8 cellular contexts compared by ENCODE assay signal in genomic region chr12:53974084-53975018, GRCh38. TPM values are rescaled to one million over a fixed set of nuclear protein-coding genes. Genes with fewer than 3 reads are reported as not detected.
DNase-seq lines count a peak whose midpoint lies in the region; ATAC-seq and TF ChIP-seq lines count a peak whose summit lies in the region.

Gene HOTAIR, minus strand, starts transcription at chr12:53974954.

- intact Hi-C loops in PC-9 (cut with micrococcal nuclease; ENCODE audit: unreplicated experiment) (no loop called here), esophagus squamous epithelium (cut with DNase I) (no loop called here)

- peaks cover 8% of the 10 kb centered on the region for H3K36me3 Mint-ChIP-seq in activated naive CD4-positive, alpha-beta T cell treated with anti-CD3 and anti-CD28 coated beads, Interleukin-2, amount 10 ng/mL, durations not matched to agents 7 days and 5 days
- no peaks in the 10 kb centered on the region for H3K36me3 Mint-ChIP-seq in stimulated activated memory B cell treated with anti-CD40 and anti-IgM and Interleukin-4, amounts not matched to agents 10 μg/mL and 1 μg/mL and 100 μg/mL, for 72 hours

- no peaks in the 10 kb centered on the region for H3K4me1 ChIP-seq in PC-9 (replicated peaks; ENCODE audit: insufficient read depth)
- H3K4me1 ChIP-seq in esophagus squamous epithelium = peaks cover 20 to 34% (median 20%) of the 10 kb centered on the region in 3 donors

- peak within 1 kb of the TSS; percentile 91 for H2AFZ ChIP-seq in PC-9

- TF ChIP-seq CTCF in PC-9 (conservative IDR thresholded peaks at IDR 0.05) = no peak
- no peak for TF ChIP-seq CTCF in esophagus squamous epithelium (IDR thresholded peaks at IDR 0.05)

- H3K79me2 ChIP-seq in PC-9 (ENCODE audit: low read depth) = no peaks in the 10 kb centered on the region

- no peaks in the 10 kb centered on the region for H3K9me2 ChIP-seq in PC-9 (ENCODE audit: insufficient read depth)

- H3K4me3 ChIP-seq in PC-9 = peak within 1 kb of the TSS; percentile 72
- H3K4me3 ChIP-seq in esophagus squamous epithelium = peak within 1 kb of the TSS; percentile 4 to 56 (median 30)

- peaks cover 5% of the 10 kb centered on the region; the same call in 1 of the 2 replicates for H3F3A ChIP-seq in PC-9 (ENCODE audit: insufficient read depth, low read depth)

- H3K9me3 Mint-ChIP-seq in activated naive CD4-positive, alpha-beta T cell treated with anti-CD3 and anti-CD28 coated beads, Interleukin-2, amount 10 ng/mL, durations not matched to agents 7 days and 5 days = peaks cover 2% of the 10 kb centered on the region
- H3K9me3 Mint-ChIP-seq in stimulated activated memory B cell treated with anti-CD40 and anti-IgM and Interleukin-4, amounts not matched to agents 10 μg/mL and 1 μg/mL and 100 μg/mL, for 72 hours = peaks cover 2% of the 10 kb centered on the region

- no peak for ATAC-seq in stimulated activated memory B cell treated with anti-CD40 and anti-IgM and Interleukin-4, amounts not matched to agents 10 μg/mL and 1 μg/mL and 100 μg/mL, for 72 hours
- no peak for ATAC-seq in HG03460 (IDR thresholded peaks at IDR 0.05; ENCODE audit: unreplicated experiment)

- H3K9me3 ChIP-seq in PC-9 (ENCODE audit: insufficient read depth, low read depth) = no peaks in the 10 kb centered on the region
- no peaks in the 10 kb centered on the region for H3K9me3 ChIP-seq in esophagus squamous epithelium

- no TSS peak for BruUV-seq in PC-9 (replicated peaks; lab: Mats Ljungman, UMichigan)

- H3K4me3 Mint-ChIP-seq in activated naive CD4-positive, alpha-beta T cell treated with anti-CD3 and anti-CD28 coated beads, Interleukin-2, amount 10 ng/mL, durations not matched to agents 7 days and 5 days = peak within 1 kb of the TSS; percentile 51
- peak within 1 kb of the TSS; percentile 57 for H3K4me3 Mint-ChIP-seq in stimulated activated memory B cell treated with anti-CD40 and anti-IgM and Interleukin-4, amounts not matched to agents 10 μg/mL and 1 μg/mL and 100 μg/mL, for 72 hours

- peak within 1 kb of the TSS; percentile 49; the same call in 1 of the 2 replicates for H3K27ac ChIP-seq in PC-9
- no peak within 1 kb of the TSS for H3K27ac ChIP-seq in esophagus squamous epithelium

- peak within 1 kb of the TSS; percentile 69 for H3K4me2 ChIP-seq in PC-9

- H3K4me1 Mint-ChIP-seq in activated naive CD4-positive, alpha-beta T cell treated with anti-CD3 and anti-CD28 coated beads, Interleukin-2, amount 10 ng/mL, durations not matched to agents 7 days and 5 days = peaks cover 21% of the 10 kb centered on the region
- peaks cover 9% of the 10 kb centered on the region for H3K4me1 Mint-ChIP-seq in stimulated activated memory B cell treated with anti-CD40 and anti-IgM and Interleukin-4, amounts not matched to agents 10 μg/mL and 1 μg/mL and 100 μg/mL, for 72 hours

- WGBS in esophagus squamous epithelium, 2 donors = 4 to 9% methylated on average over 16 to 30 of the region's 59 CpGs

- peak within 1 kb of the TSS; percentile 76 for H3K27ac Mint-ChIP-seq in activated naive CD4-positive, alpha-beta T cell treated with anti-CD3 and anti-CD28 coated beads, Interleukin-2, amount 10 ng/mL, durations not matched to agents 7 days and 5 days
- H3K27ac Mint-ChIP-seq in stimulated activated memory B cell treated with anti-CD40 and anti-IgM and Interleukin-4, amounts not matched to agents 10 μg/mL and 1 μg/mL and 100 μg/mL, for 72 hours = no peak within 1 kb of the TSS

- peaks cover 100% of the 10 kb centered on the region for H3K27me3 Mint-ChIP-seq in activated naive CD4-positive, alpha-beta T cell treated with anti-CD3 and anti-CD28 coated beads, Interleukin-2, amount 10 ng/mL, durations not matched to agents 7 days and 5 days
- H3K27me3 Mint-ChIP-seq in stimulated activated memory B cell treated with anti-CD40 and anti-IgM and Interleukin-4, amounts not matched to agents 10 μg/mL and 1 μg/mL and 100 μg/mL, for 72 hours = peaks cover 87% of the 10 kb centered on the region

- peak; percentile 37 for DNase-seq in activated naive CD4-positive, alpha-beta T cell treated with anti-CD3 and anti-CD28 coated beads, Interleukin-2, amount 10 ng/mL, durations not matched to agents 7 days and 5 days
- DNase-seq in activated naive CD4-positive, alpha-beta T cell treated with anti-CD3 and anti-CD28 coated beads, Interleukin-2, amount 50 U/mL, for 16 hours = no peak
- DNase-seq in PC-9 = peak in 1 of 2 experiments; percentile 49
- DNase-seq in esophagus squamous epithelium (lab: John Stamatoyannopoulos, UW) = no peak
- no peak for DNase-seq in LoVo (ENCODE audit: low spot score)
- no peak for DNase-seq in OCI-M2 (lab: John Stamatoyannopoulos, UW; ENCODE audit: unreplicated experiment)

- CTCF ChIA-PET in activated naive CD4-positive, alpha-beta T cell treated with anti-CD3 and anti-CD28 coated beads, Interleukin-2, amount 10 ng/mL, durations not matched to agents 7 days and 5 days (lab: Charles Lee) = no interaction called here
- CTCF ChIA-PET in PC-9 (lab: Charles Lee) = no interaction called here

- no peaks in the 10 kb centered on the region for H4K20me1 ChIP-seq in PC-9 (ENCODE audit: insufficient read depth)

- no peak for TF ChIP-seq POLR2A in esophagus squamous epithelium (IDR thresholded peaks at IDR 0.05)

- POLR2A ChIA-PET in PC-9 (lab: Charles Lee; ENCODE audit: unreplicated experiment) = interaction anchor here (0.6 kb wide), 1 partner anchor 871 kb away, joined by 24 read pairs; no protein-coding TSS in a partner anchor

- H3K27me3 ChIP-seq in PC-9 (ENCODE audit: insufficient read depth, low read depth) = no peaks in the 10 kb centered on the region
- H3K27me3 ChIP-seq in esophagus squamous epithelium = peaks cover 31 to 100% (median 90%) of the 10 kb centered on the region in 4 donors

- H3K36me3 ChIP-seq in PC-9 (ENCODE audit: low read depth) (no peaks in the 10 kb centered on the region), esophagus squamous epithelium (no peaks in the 10 kb centered on the region)

RNA-seq across cellular contexts. Expression of gene HOTAIR, which starts in this region (rescaled TPM):
- total RNA-seq in PC-9 (2021) (7.9 and 9.2 TPM in 2 replicates), esophagus squamous epithelium (not detected)
